ENCODE assay signal across 8 cellular contexts in the genomic region with DNA sequence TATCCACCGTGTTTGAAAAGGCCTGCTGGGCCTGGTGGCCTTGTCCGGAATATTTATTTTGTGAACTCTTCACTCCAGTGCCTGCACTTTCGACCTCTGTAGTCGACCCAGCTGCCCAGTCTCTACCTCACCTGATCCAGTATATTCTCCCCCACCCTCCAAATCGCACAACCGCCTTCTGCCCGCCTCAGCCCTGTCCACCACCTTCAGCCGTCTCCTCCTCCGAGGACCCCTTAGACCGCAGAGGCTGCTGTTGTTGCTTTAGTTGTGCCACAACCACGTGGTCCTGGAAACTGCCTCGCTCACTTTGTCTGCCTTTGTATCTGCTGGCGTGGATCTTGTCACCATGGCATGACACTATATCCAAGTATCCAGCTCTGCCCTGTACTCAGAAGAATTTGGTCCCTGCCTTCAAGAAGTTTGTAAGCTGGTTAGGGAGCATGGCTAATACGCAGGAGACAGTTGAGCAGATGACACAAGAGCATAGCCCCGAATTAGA. TPM values are rescaled to one million over a fixed set of nuclear protein-coding genes. Genes with fewer than 3 reads are reported as not detected.
DNase-seq lines count a peak whose midpoint lies in the region; ATAC-seq lines count a peak whose summit lies in the region.

No MANE protein-coding gene starts in this region.

- DNase-seq in C1 segment of cervical spinal cord (lab: John Stamatoyannopoulos, UW) (peak in 10 of 14 donors; percentile 38 to 72 (median 56)), KBM-7 (peak; percentile 44), immature natural killer cell (no peak), superior temporal gyrus (ENCODE audit: extremely low spot score) (peak; percentile 50)

- peak overlapping the region; percentile 65 for H3K27ac ChIP-seq in angular gyrus (ENCODE audit: low read depth, low read length)

- peaks cover 14 to 17% of the 10 kb centered on the region in 2 donors for H3K4me1 Mint-ChIP-seq in immature natural killer cell

- peaks cover 3 to 15% (median 13%) of the 10 kb centered on the region in 3 donors for H3K27me3 Mint-ChIP-seq in immature natural killer cell (ENCODE audit: low read depth in 3 of 3)

- no peak overlapping the region for H3K27ac Mint-ChIP-seq in immature natural killer cell

- peak overlapping the region; percentile 57 to 72 (median 65) for H3K4me3 Mint-ChIP-seq in immature natural killer cell

- in situ Hi-C loops in KBM-7 (cut with MboI; ENCODE audit: low pct_unique_long_range_greater_than_20kb, low sequenced_read_pairs) = no loop called here

- H3K9me3 Mint-ChIP-seq in immature natural killer cell = no peaks in the 10 kb centered on the region

- H3K36me3 Mint-ChIP-seq in immature natural killer cell = no peaks in the 10 kb centered on the region

- ATAC-seq in HG03039 (IDR thresholded peaks at IDR 0.05; ENCODE audit: unreplicated experiment) (no peak), GM19324 (IDR thresholded peaks at IDR 0.05; ENCODE audit: low FRiP score, unreplicated experiment) (no peak), GM18867 (IDR thresholded peaks at IDR 0.05; ENCODE audit: unreplicated experiment) (no peak)

RNA-seq across cellular contexts. Expression of gene PHGDH, which starts 1.4 kb away (rescaled TPM):
- polyA plus RNA-seq in immature natural killer cell = 1 to 10 TPM in 2 of 3 donors, not detected in 1; 2.6 to 3.8 TPM

RNA-seq across cellular contexts. Expression of gene HMGCS2, which starts 55.6 kb away (rescaled TPM):
- polyA plus RNA-seq in immature natural killer cell = not detected

Comparison
In these comparisons a context has a peak if more than half of its experiments do, and no peak if none do; other contexts are left out.
1. DNase-seq: peak in C1 segment of cervical spinal cord (10 of 14), KBM-7 (single experiment) and superior temporal gyrus (single experiment); none in immature natural killer cell (0 of 3).